Comparison of ENCODE assay signal across 3 cellular contexts in the genomic region with DNA sequence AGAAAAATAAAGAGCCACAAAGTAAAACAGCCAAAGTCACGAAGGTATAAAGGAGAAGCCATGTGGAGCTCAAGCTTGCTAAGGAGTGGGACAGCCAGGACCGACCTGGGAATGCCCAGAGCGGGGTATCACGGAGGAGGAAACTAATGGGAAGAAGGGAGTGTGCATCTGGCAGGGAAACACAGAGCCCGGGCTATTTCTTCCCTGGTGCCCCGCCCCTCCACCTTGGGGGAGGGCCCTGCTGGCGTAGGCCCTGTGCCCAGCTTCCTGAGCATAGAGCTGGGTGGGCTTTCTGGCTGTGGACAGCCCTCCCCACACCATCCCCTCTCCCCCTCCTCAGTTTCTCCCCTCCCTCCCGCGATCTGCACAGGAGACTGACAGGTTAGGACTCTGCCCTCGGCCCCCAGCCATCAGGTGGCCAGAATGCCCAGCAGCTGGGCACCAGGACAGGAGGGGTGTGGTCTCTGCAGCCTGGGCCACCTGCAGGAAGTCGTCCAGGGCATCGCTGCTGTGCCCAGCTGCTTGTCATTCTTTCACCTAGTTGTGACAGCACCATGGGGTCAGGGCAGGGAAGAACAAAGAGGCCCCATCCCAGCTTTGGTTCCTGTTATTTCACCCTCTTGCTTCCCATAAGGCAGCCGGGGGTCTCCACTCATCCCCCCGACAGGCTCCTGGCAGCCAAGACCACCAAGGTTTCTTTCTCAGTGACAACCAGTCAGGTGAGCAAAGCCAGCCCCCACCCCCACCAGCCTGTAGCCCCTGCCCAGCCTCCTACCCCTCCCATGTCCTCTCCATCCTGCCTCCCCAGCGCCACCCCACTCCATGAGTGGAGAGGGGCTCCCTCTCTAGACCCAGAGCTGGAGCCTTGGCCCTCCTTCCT.
TF ChIP-seq lines count a peak whose summit lies in the region.

No MANE protein-coding gene starts in this region.

TF ChIP-seq in SK-N-SH, 30 proteins besides CTCF, POLR2A, EP300 and RAD21 (continued from another document):
- no peak for TF ChIP-seq MXI1 (IDR thresholded peaks at IDR 0.05; ENCODE audit: low read depth, low read length)
- TF ChIP-seq, protein P1, sequence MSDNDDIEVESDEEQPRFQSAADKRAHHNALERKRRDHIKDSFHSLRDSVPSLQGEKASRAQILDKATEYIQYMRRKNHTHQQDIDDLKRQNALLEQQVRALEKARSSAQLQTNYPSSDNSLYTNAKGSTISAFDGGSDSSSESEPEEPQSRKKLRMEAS (IDR thresholded peaks at IDR 0.05; ENCODE audit: low read depth) = no peak
- no peak for TF ChIP-seq ELF1 (IDR thresholded peaks at IDR 0.05)
- TF ChIP-seq, protein P2, sequence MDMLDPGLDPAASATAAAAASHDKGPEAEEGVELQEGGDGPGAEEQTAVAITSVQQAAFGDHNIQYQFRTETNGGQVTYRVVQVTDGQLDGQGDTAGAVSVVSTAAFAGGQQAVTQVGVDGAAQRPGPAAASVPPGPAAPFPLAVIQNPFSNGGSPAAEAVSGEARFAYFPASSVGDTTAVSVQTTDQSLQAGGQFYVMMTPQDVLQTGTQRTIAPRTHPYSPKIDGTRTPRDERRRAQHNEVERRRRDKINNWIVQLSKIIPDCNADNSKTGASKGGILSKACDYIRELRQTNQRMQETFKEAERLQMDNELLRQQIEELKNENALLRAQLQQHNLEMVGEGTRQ (IDR thresholded peaks at IDR 0.05; ENCODE audit: borderline replicate concordance, low read depth, low read length) = no peak
- TF ChIP-seq RFX5 (IDR thresholded peaks at IDR 0.05; ENCODE audit: low read length) = no peak
- TF ChIP-seq SIN3A (IDR thresholded peaks at IDR 0.05; ENCODE audit: borderline replicate concordance, low read depth, low read length) = no peak
- no peak for TF ChIP-seq FOSL2 (IDR thresholded peaks at IDR 0.05; ENCODE audit: borderline replicate concordance, low read depth)

TF ChIP-seq in SK-N-SH treated with all-trans-retinoic acid at 6 μM for 48 hours, 23 proteins besides CTCF, POLR2A, EP300 and RAD21 (continued from another document):
- TF ChIP-seq, protein P3, sequence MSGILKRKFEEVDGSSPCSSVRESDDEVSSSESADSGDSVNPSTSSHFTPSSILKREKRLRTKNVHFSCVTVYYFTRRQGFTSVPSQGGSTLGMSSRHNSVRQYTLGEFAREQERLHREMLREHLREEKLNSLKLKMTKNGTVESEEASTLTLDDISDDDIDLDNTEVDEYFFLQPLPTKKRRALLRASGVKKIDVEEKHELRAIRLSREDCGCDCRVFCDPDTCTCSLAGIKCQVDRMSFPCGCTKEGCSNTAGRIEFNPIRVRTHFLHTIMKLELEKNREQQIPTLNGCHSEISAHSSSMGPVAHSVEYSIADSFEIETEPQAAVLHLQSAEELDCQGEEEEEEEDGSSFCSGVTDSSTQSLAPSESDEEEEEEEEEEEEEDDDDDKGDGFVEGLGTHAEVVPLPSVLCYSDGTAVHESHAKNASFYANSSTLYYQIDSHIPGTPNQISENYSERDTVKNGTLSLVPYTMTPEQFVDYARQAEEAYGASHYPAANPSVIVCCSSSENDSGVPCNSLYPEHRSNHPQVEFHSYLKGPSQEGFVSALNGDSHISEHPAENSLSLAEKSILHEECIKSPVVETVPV (CRISPR knock-in tag; IDR thresholded peaks at IDR 0.05) = no peak
- no peak for TF ChIP-seq TOX (CRISPR knock-in tag; IDR thresholded peaks at IDR 0.05; ENCODE audit: borderline replicate concordance)
- TF ChIP-seq ZFP30 (CRISPR knock-in tag; IDR thresholded peaks at IDR 0.05) = no peak
- TF ChIP-seq, protein P4, sequence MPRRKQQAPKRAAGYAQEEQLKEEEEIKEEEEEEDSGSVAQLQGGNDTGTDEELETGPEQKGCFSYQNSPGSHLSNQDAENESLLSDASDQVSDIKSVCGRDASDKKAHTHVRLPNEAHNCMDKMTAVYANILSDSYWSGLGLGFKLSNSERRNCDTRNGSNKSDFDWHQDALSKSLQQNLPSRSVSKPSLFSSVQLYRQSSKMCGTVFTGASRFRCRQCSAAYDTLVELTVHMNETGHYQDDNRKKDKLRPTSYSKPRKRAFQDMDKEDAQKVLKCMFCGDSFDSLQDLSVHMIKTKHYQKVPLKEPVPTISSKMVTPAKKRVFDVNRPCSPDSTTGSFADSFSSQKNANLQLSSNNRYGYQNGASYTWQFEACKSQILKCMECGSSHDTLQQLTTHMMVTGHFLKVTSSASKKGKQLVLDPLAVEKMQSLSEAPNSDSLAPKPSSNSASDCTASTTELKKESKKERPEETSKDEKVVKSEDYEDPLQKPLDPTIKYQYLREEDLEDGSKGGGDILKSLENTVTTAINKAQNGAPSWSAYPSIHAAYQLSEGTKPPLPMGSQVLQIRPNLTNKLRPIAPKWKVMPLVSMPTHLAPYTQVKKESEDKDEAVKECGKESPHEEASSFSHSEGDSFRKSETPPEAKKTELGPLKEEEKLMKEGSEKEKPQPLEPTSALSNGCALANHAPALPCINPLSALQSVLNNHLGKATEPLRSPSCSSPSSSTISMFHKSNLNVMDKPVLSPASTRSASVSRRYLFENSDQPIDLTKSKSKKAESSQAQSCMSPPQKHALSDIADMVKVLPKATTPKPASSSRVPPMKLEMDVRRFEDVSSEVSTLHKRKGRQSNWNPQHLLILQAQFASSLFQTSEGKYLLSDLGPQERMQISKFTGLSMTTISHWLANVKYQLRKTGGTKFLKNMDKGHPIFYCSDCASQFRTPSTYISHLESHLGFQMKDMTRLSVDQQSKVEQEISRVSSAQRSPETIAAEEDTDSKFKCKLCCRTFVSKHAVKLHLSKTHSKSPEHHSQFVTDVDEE (CRISPR knock-in tag; IDR thresholded peaks at IDR 0.05) = no peak
- no peak for TF ChIP-seq ARNTL (CRISPR knock-in tag; IDR thresholded peaks at IDR 0.05; ENCODE audit: borderline replicate concordance, low read depth)
- no peak for TF ChIP-seq ISL1 (CRISPR knock-in tag; IDR thresholded peaks at IDR 0.05)
- TF ChIP-seq OSR1 (CRISPR knock-in tag; IDR thresholded peaks at IDR 0.05) = no peak

TF ChIP-seq in GM12891, 5 proteins besides CTCF, POLR2A, EP300 and RAD21 (continued from another document):
- TF ChIP-seq POLR2AphosphoS5 (IDR thresholded peaks at IDR 0.05; ENCODE audit: low read depth, low read length) = no peak
- no peak for TF ChIP-seq POU2F2 (IDR thresholded peaks at IDR 0.05; ENCODE audit: low read depth, low read length)
